9 cellular contexts compared by ENCODE assay signal in the genomic region with DNA sequence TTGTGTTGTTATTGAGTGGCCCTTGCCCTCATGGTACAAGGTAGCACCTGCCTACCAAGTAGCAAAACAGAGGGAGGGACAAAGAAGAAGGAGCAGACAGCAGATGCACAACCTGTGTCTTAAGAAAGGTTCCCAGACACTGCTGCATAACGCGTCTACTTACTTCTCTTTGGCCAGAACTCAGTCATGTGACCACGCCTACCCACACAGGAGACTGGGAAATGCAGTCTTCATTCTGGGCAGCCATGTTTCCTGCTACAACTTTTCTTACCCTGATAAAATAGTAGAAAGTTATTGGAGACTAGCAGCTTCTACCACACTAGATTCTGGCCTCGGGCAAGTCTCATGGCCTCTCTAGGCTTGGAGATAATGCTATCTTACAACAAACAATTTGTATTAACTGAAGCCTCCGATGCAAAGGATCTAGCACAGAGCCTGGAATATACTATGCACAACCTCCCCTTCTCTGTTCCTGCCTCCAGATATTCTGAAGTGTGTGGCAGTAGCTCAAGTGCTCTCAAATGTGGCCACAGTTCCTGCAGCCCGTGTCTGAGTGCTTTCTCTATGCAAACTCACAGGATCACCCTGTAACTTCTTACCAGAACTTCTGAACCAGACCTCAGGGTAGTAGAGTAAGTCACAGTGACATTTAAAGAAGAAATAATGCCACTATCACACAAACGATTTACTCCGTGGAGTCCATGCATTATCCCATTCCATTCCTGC. TPM values are rescaled to one million over a fixed set of nuclear protein-coding genes. Genes with fewer than 3 reads are reported as not detected.
A peak's percentile ranks its signal among the peaks of the same experiment; 100 is the strongest.
DNase-seq lines count a peak whose midpoint lies in the region; ATAC-seq, FAIRE-seq and TF ChIP-seq lines count a peak whose summit lies in the region.
"Had no signal": no experiment of that assay in that cellular context is flagged by ENCODE, and none has a peak within 500 bp of the region (broad histone marks: within the 10 kb centered on the region; RNA-seq: fewer than 3 reads in every experiment).

No MANE protein-coding gene starts in this region.

- no peaks in the 10 kb centered on the region for H4K20me1 ChIP-seq in KMS-11 (ENCODE audit: insufficient read depth)
- H4K20me1 ChIP-seq in PC-9 (ENCODE audit: insufficient read depth): no peaks in the 10 kb centered on the region

- DNase-seq in GM12891 (ENCODE audit: insufficient read length, low spot score) (no peak), T-helper 9 cell (peak; percentile 50), T47D (ENCODE audit: low read depth in 1 of 2, low spot score in 1 of 2) (peak; percentile 79 to 87), lower lobe of right lung (peak; percentile 75), PC-9 (no peak)
- DNase-seq in stimulated activated naive CD8-positive, alpha-beta T cell treated with anti-CD3 and anti-CD28 coated beads, Interleukin-15, Interleukin-2, amounts not matched to agents 100 U/mL and 50 U/mL, for 24 hours: peak; percentile 69

- intact Hi-C loops in lower lobe of right lung (cut with DNase I) (loop anchor here (5.0 kb wide), 1 partner anchor 66 kb away; no protein-coding TSS in a partner anchor), PC-9 (cut with micrococcal nuclease; ENCODE audit: unreplicated experiment) (loop anchor here (5.0 kb wide), 2 partner anchors 231 to 431 kb away; no protein-coding TSS in a partner anchor)

- H3K79me2 ChIP-seq in KMS-11 (ENCODE audit: insufficient read depth, low read depth): peaks cover 10% of the 10 kb centered on the region; the same call in 1 of the 2 replicates
- no peaks in the 10 kb centered on the region for H3K79me2 ChIP-seq in PC-9 (ENCODE audit: low read depth)

- peaks cover 84% of the 10 kb centered on the region for H3K4me1 ChIP-seq in KMS-11 (ENCODE audit: low read depth, poor library complexity, severe bottlenecking)
- peaks cover 63% of the 10 kb centered on the region for H3K4me1 ChIP-seq in lower lobe of right lung
- no peaks in the 10 kb centered on the region for H3K4me1 ChIP-seq in PC-9 (replicated peaks; ENCODE audit: insufficient read depth)

- TF ChIP-seq POLR2A in GM12891 (IDR thresholded peaks at IDR 0.05; ENCODE audit: low read depth, low read length): no peak

- in situ Hi-C loops in T47D (cut with HindIII; ENCODE audit: low pct_unique_long_range_greater_than_20kb, low sequenced_read_pairs): no loop called here

- FAIRE-seq in GM12891 (lab: Jason Lieb, UNC): peak; percentile 41

- CTCF ChIA-PET in PC-9 (lab: Charles Lee): interaction anchor here (0.5 kb wide), 1 partner anchor 72 kb away, joined by 5 read pairs; no protein-coding TSS in a partner anchor

- POLR2A ChIA-PET in PC-9 (lab: Charles Lee; ENCODE audit: unreplicated experiment): no interaction called here

- H3K4me2 ChIP-seq in KMS-11 (peak overlapping the region; percentile 44), PC-9 (no peak overlapping the region)

- H3K36me3 ChIP-seq in KMS-11 (ENCODE audit: insufficient read depth) (no peaks in the 10 kb centered on the region), lower lobe of right lung (no peaks in the 10 kb centered on the region), PC-9 (ENCODE audit: low read depth) (no peaks in the 10 kb centered on the region)

- 0 out of 2 replicates have a peak, but pooled peaks cover 3% of the 10 kb centered on the region for H3F3A ChIP-seq in PC-9 (ENCODE audit: insufficient read depth, low read depth)

- no peak overlapping the region for H3K9ac ChIP-seq in KMS-11

- ATAC-seq in lower lobe of right lung: peak; percentile 70 to 71
- peak; percentile 35 for ATAC-seq in stimulated activated naive CD8-positive, alpha-beta T cell treated with anti-CD3 and anti-CD28 coated beads, Interleukin-15, Interleukin-2, amounts not matched to agents 100 U/mL and 50 U/mL, for 24 hours
- no peak for ATAC-seq in GM19395 (IDR thresholded peaks at IDR 0.05; ENCODE audit: unreplicated experiment)

- peak; percentile 19; the same call in 1 of the 2 replicates for TF ChIP-seq CTCF in KMS-11 (conservative IDR thresholded peaks at IDR 0.05; ENCODE audit: low read depth, low read length)
- no peak for TF ChIP-seq CTCF in lower lobe of right lung (IDR thresholded peaks at IDR 0.05)
- no peak for TF ChIP-seq CTCF in PC-9 (conservative IDR thresholded peaks at IDR 0.05)

- no TSS peak for BruUV-seq in PC-9 (replicated peaks; lab: Mats Ljungman, UMichigan)

- no peaks in the 10 kb centered on the region for H3K9me2 ChIP-seq in PC-9 (ENCODE audit: insufficient read depth)

- H3K27me3 ChIP-seq in KMS-11 (ENCODE audit: insufficient read depth, low read depth) (no peaks in the 10 kb centered on the region), lower lobe of right lung (ENCODE audit: low read depth) (no peaks in the 10 kb centered on the region), PC-9 (ENCODE audit: insufficient read depth, low read depth) (no peaks in the 10 kb centered on the region)

- no peaks in the 10 kb centered on the region for H3K9me3 ChIP-seq in lower lobe of right lung
- H3K9me3 ChIP-seq in PC-9 (ENCODE audit: insufficient read depth, low read depth): no peaks in the 10 kb centered on the region

- peak overlapping the region; percentile 16; the same call in 1 of the 2 replicates for H3K27ac ChIP-seq in KMS-11
- peak overlapping the region; percentile 46 for H3K27ac ChIP-seq in lower lobe of right lung
- H3K27ac ChIP-seq in PC-9: no peak overlapping the region
- H3K27ac ChIP-seq: VCaP had no signal

- H3K4me3 ChIP-seq in KMS-11 (IDR thresholded peaks at IDR 0.05; ENCODE audit: insufficient read depth, low read depth, low read length) (peak overlapping the region; percentile 54), lower lobe of right lung (peak overlapping the region; percentile 33), PC-9 (no peak overlapping the region)

- H2AFZ ChIP-seq in KMS-11 (ENCODE audit: low read depth) (peak overlapping the region; percentile 50), PC-9 (no peak overlapping the region)

TF ChIP-seq in GM12891, 5 proteins besides CTCF, POLR2A, EP300 and RAD21:
- TF ChIP-seq TAF1 (IDR thresholded peaks at IDR 0.05; ENCODE audit: low read depth, low read length): no peak
- no peak for TF ChIP-seq PAX5 (IDR thresholded peaks at IDR 0.05; ENCODE audit: insufficient read depth, low read length, severe bottlenecking)
- TF ChIP-seq SPI1 (IDR thresholded peaks at IDR 0.05; ENCODE audit: low read depth, low read length): no peak
- TF ChIP-seq POLR2AphosphoS5 (IDR thresholded peaks at IDR 0.05; ENCODE audit: low read depth, low read length): no peak
- no peak for TF ChIP-seq POU2F2 (IDR thresholded peaks at IDR 0.05; ENCODE audit: low read depth, low read length)

RNA-seq across cellular contexts. Expression of gene BTG2, which starts 34.1 kb away (rescaled TPM):
- polyA plus RNA-seq in GM12891 (2012; ENCODE audit: low read depth, missing spikeins): 29.7 TPM
- total RNA-seq in lower lobe of right lung (96.7 TPM), PC-9 (2021) (11.1 and 13.8 TPM in 2 replicates)

RNA-seq across cellular contexts. Expression of gene CHIT1, which starts 41.7 kb away (rescaled TPM):
- 0.56 TPM for polyA plus RNA-seq in GM12891 (2012; ENCODE audit: low read depth, missing spikeins)
- 225 TPM for total RNA-seq in lower lobe of right lung
- total RNA-seq in PC-9 (2021): not detected in 2 replicates

Comparison
In these comparisons a context has a peak if more than half of its experiments do, and no peak if none do; other contexts are left out.
1. DNase-seq: peak in T-helper 9 cell (single experiment), T47D (2 of 2), lower lobe of right lung (single experiment) and stimulated activated naive CD8-positive, alpha-beta T cell treated with anti-CD3 and anti-CD28 coated beads, Interleukin-15, Interleukin-2, amounts not matched to agents 100 U/mL and 50 U/mL, for 24 hours (single experiment); none in GM12891 (single experiment) and PC-9 (0 of 2).
2. RNA of gene CHIT1, which starts 41.7 kb away (total RNA-seq): 225 TPM in lower lobe of right lung (single experiment); not detected in PC-9; every median in the first group is over 100 times any median in the second.